In genomic region chr1:181088079-181089016, GRCh38 we compare ENCODE assay signal across 1 cellular context.
TF ChIP-seq lines count a peak whose summit lies in the region.

Gene IER5, plus strand, starts transcription at chr1:181088700. Its CDS starts 203 bp downstream, at chr1:181088903.

TF ChIP-seq in HepG2, 621 proteins besides CTCF, POLR2A, EP300 and RAD21 (continued from another document and continues in another):
- TF ChIP-seq ZNF318 (CRISPR knock-in tag; IDR thresholded peaks at IDR 0.05), result no peak
- TF ChIP-seq TRIM22 (IDR thresholded peaks at IDR 0.05), result no peak
- TF ChIP-seq MAFG (CRISPR knock-in tag; IDR thresholded peaks at IDR 0.05), result no peak
- TF ChIP-seq MBNL3 (CRISPR knock-in tag; conservative IDR thresholded peaks at IDR 0.05), result no peak
- TF ChIP-seq DNMT3B (CRISPR knock-in tag; conservative IDR thresholded peaks at IDR 0.05), result peak; percentile 89; the same call in 1 of the 2 replicates
- no peak for TF ChIP-seq HHEX (CRISPR knock-in tag; IDR thresholded peaks at IDR 0.05)
- TF ChIP-seq FOXK2 (IDR thresholded peaks at IDR 0.05), result no peak
- TF ChIP-seq AGO1 (IDR thresholded peaks at IDR 0.05; ENCODE audit: low read depth, low read length, poor library complexity, severe bottlenecking), result peak; percentile 76
- TF ChIP-seq NBN (conservative IDR thresholded peaks at IDR 0.05), result no peak
- TF ChIP-seq NRL (CRISPR knock-in tag; IDR thresholded peaks at IDR 0.05; ENCODE audit: borderline replicate concordance), result no peak; the same call in 1 of the 2 replicates
- peak; percentile 69 for TF ChIP-seq THAP11 (CRISPR knock-in tag; IDR thresholded peaks at IDR 0.05)
- peak; percentile 76 for TF ChIP-seq ZNF781 (CRISPR knock-in tag; IDR thresholded peaks at IDR 0.05; ENCODE audit: borderline replicate concordance, not compliant biosample characterization)
- peak; percentile 96 for TF ChIP-seq SRSF1 (optimal IDR thresholded peaks at IDR 0.05; ENCODE audit: low read depth, low read length)
- peak; percentile 69; the same call in 1 of the 2 replicates for TF ChIP-seq ZBTB44 (CRISPR knock-in tag; IDR thresholded peaks at IDR 0.05)
- peak; percentile 27; the same call in 1 of the 2 replicates for TF ChIP-seq KDM5A (IDR thresholded peaks at IDR 0.05; ENCODE audit: borderline replicate concordance, low read length)
- no peak for TF ChIP-seq KAT2B (IDR thresholded peaks at IDR 0.05; ENCODE audit: borderline replicate concordance, low read depth, low read length)
- TF ChIP-seq ISL2 (CRISPR knock-in tag; IDR thresholded peaks at IDR 0.05), result peak; percentile 70
- TF ChIP-seq ZSCAN9 (CRISPR knock-in tag; IDR thresholded peaks at IDR 0.05; ENCODE audit: borderline replicate concordance), result peak; percentile 87; the same call in 1 of the 2 replicates
- TF ChIP-seq SIX1 (CRISPR knock-in tag; IDR thresholded peaks at IDR 0.05; ENCODE audit: borderline replicate concordance), result no peak
- TF ChIP-seq SP5 (CRISPR knock-in tag; IDR thresholded peaks at IDR 0.05; ENCODE audit: borderline replicate concordance, low read depth), result no peak
- no peak for TF ChIP-seq NONO (IDR thresholded peaks at IDR 0.05)
- TF ChIP-seq NONO (CRISPR knock-in tag; conservative IDR thresholded peaks at IDR 0.05), result 0 out of 2 replicates have a peak, but pooled peaks have one; percentile 59
- TF ChIP-seq ZNF468 (CRISPR knock-in tag; IDR thresholded peaks at IDR 0.05), result peak; percentile 25; the same call in 1 of the 2 replicates
- peak; percentile 66 for TF ChIP-seq PATZ1 (CRISPR knock-in tag; IDR thresholded peaks at IDR 0.05)
- TF ChIP-seq SAFB2 (CRISPR knock-in tag; IDR thresholded peaks at IDR 0.05; ENCODE audit: borderline replicate concordance, low read depth), result peak; percentile 70; the same call in 1 of the 2 replicates
- TF ChIP-seq ZBTB49 (CRISPR knock-in tag; IDR thresholded peaks at IDR 0.05; ENCODE audit: borderline replicate concordance), result no peak; the same call in 1 of the 2 replicates
- TF ChIP-seq ZNF570 (CRISPR knock-in tag; IDR thresholded peaks at IDR 0.05; ENCODE audit: borderline replicate concordance), result no peak
- TF ChIP-seq ATF4 (CRISPR knock-in tag; IDR thresholded peaks at IDR 0.05), result peak in 1 of 2 experiments; percentile 39; a peak in 1 of 4 replicates
- peak; percentile 79; the same call in 1 of the 2 replicates for TF ChIP-seq SNAPC4 (CRISPR knock-in tag; IDR thresholded peaks at IDR 0.05)
- TF ChIP-seq SCMH1 (CRISPR knock-in tag; IDR thresholded peaks at IDR 0.05; ENCODE audit: borderline replicate concordance), result no peak
- no peak for TF ChIP-seq ZNF703 (CRISPR knock-in tag; IDR thresholded peaks at IDR 0.05; ENCODE audit: borderline replicate concordance)
